27 cellular contexts compared by ENCODE assay signal in the genomic region with DNA sequence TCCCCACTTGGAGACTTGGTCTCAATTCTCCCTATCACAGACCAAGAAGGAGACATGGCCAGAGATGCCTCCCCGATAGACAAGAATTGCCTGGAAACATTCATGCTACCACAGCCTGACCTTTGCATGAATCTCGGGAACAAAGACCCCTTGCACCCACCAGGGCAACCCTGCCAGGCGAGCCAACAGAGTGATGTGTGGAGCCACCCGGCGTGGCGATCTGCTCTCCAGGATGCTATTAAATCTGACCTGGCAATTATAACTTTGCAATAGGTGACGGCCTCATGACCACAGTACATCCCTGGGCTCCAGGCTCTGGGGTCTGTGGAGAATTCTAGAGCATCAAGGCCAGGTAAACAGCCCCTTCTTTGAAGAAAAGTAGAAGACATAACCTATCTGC.
"Had no signal": no experiment of that assay in that cellular context is flagged by ENCODE, and none has a peak within 500 bp of the region (broad histone marks: within the 10 kb centered on the region; RNA-seq: fewer than 3 reads in every experiment).

No MANE protein-coding gene starts in this region.

- H3K27me3 ChIP-seq: ovary, right lobe of liver, sigmoid colon, stomach, thyroid gland, tibial nerve, upper lobe of left lung, uterus had no signal

- H3K36me3 ChIP-seq: ovary, right lobe of liver, sigmoid colon, stomach, thoracic aorta, thyroid gland, upper lobe of left lung, uterus had no signal

- H3K9ac ChIP-seq: parathyroid adenoma had no signal

- H2AFZ ChIP-seq: parathyroid adenoma had no signal

- H3K79me2 ChIP-seq: parathyroid adenoma had no signal

- DNase-seq: nephron progenitor cell; occipital lobe; psoas muscle; right cardiac atrium; sigmoid colon; small intestine; stimulated activated CD4-positive, alpha-beta T cell treated with anti-CD3 and anti-CD28 coated beads, Interleukin-15, amount 100 ng/mL, for 24 hours; stimulated activated CD4-positive, alpha-beta T cell treated with anti-CD3 and anti-CD28 coated beads, Interleukin-2, amount 100 ng/mL, for 24 hours; stimulated activated CD4-positive, alpha-beta T cell treated with anti-CD3 and anti-CD28 coated beads, Interleukin-2, amount 100 ng/mL, for 48 hours; stimulated activated CD4-positive, alpha-beta T cell treated with anti-CD3 and anti-CD28 coated beads, Interleukin-4, amount 100 ng/mL, for 24 hours; stimulated activated naive B cell treated with anti-CD40 and anti-IgM and Interleukin-4, amounts not matched to agents 10 μg/mL and 1 μg/mL and 100 μg/mL, for 72 hours; stimulated activated naive CD4-positive, alpha-beta T cell treated with Interleukin-2 at 50 U/mL for 16 hours; stomach; thyroid gland; upper lobe of left lung; uterus had no signal

- H3K27ac ChIP-seq: ovary, parathyroid adenoma, psoas muscle, right lobe of liver, sigmoid colon, stomach, thoracic aorta, thyroid gland, tibial nerve, upper lobe of left lung, uterus had no signal

- H3K4me1 ChIP-seq: parathyroid adenoma, psoas muscle, right lobe of liver, sigmoid colon, stomach, thyroid gland, upper lobe of left lung, uterus had no signal

- H3K27ac Mint-ChIP-seq: natural killer cell treated with Interleukin-12 subunit alpha and Interleukin-12 subunit beta and Interleukin-15 and Interleukin-18, amount 100 ng/mL, for 72 hours; nephron progenitor cell; progenitor cell of endocrine pancreas; stimulated activated effector memory CD8-positive, alpha-beta T cell treated with anti-CD3 and anti-CD28 coated beads, Interleukin-12 subunit alpha, Interleukin-12 subunit beta, amount 100 ng/mL, for 72 hours; stimulated activated naive B cell treated with anti-CD40 and anti-IgM and Interleukin-4, amounts not matched to agents 10 μg/mL and 1 μg/mL and 100 μg/mL, for 72 hours; stimulated activated naive CD8-positive, alpha-beta T cell treated with anti-CD3 and anti-CD28 coated beads, Interleukin-15, Interleukin-2, amounts not matched to agents 100 ng/mL and 50 ng/mL, for 24 hours had no signal

- H3K4me3 ChIP-seq: ovary, psoas muscle, right lobe of liver, sigmoid colon, stomach, thoracic aorta, thyroid gland, tibial nerve, upper lobe of left lung, uterus had no signal

- H3K9me3 Mint-ChIP-seq: natural killer cell treated with Interleukin-12 subunit alpha and Interleukin-12 subunit beta and Interleukin-15 and Interleukin-18, amount 100 ng/mL, for 72 hours; stimulated activated naive CD8-positive, alpha-beta T cell treated with anti-CD3 and anti-CD28 coated beads, Interleukin-15, Interleukin-2, amounts not matched to agents 100 ng/mL and 50 ng/mL, for 24 hours had no signal

- H3K9me3 ChIP-seq: ovary, psoas muscle, right lobe of liver, sigmoid colon, stomach, thoracic aorta, thyroid gland, upper lobe of left lung, uterus had no signal

- H3K27me3 Mint-ChIP-seq: naive thymus-derived CD8-positive, alpha-beta T cell; natural killer cell treated with Interleukin-12 subunit alpha and Interleukin-12 subunit beta and Interleukin-15 and Interleukin-18, amount 100 ng/mL, for 72 hours; stimulated activated naive B cell treated with anti-CD40 and anti-IgM and Interleukin-4, amounts not matched to agents 10 μg/mL and 1 μg/mL and 100 μg/mL, for 72 hours; stimulated activated naive CD8-positive, alpha-beta T cell treated with anti-CD3 and anti-CD28 coated beads, Interleukin-15, Interleukin-2, amounts not matched to agents 100 ng/mL and 50 ng/mL, for 24 hours had no signal

- H3K4me3 Mint-ChIP-seq: natural killer cell treated with Interleukin-12 subunit alpha and Interleukin-12 subunit beta and Interleukin-15 and Interleukin-18, amount 100 ng/mL, for 72 hours; nephron progenitor cell; neural crest cell; stimulated activated effector memory CD8-positive, alpha-beta T cell treated with anti-CD3 and anti-CD28 coated beads, Interleukin-12 subunit alpha, Interleukin-12 subunit beta, amount 100 ng/mL, for 72 hours; stimulated activated naive B cell treated with anti-CD40 and anti-IgM and Interleukin-4, amounts not matched to agents 10 μg/mL and 1 μg/mL and 100 μg/mL, for 72 hours; stimulated activated naive CD8-positive, alpha-beta T cell treated with anti-CD3 and anti-CD28 coated beads, Interleukin-15, Interleukin-2, amounts not matched to agents 100 ng/mL and 50 ng/mL, for 24 hours had no signal

- ATAC-seq: natural killer cell treated with Interleukin-12 subunit alpha and Interleukin-12 subunit beta and Interleukin-15 and Interleukin-18, amount 100 ng/mL, for 72 hours; psoas muscle; right cardiac atrium; right lobe of liver; stimulated activated effector memory CD8-positive, alpha-beta T cell treated with anti-CD3 and anti-CD28 coated beads, Interleukin-12 subunit alpha, Interleukin-12 subunit beta, amount 100 ng/mL, for 72 hours; stimulated activated naive B cell treated with anti-CD40 and anti-IgM and Interleukin-4, amounts not matched to agents 10 μg/mL and 1 μg/mL and 100 μg/mL, for 72 hours had no signal
